In the genomic region with DNA sequence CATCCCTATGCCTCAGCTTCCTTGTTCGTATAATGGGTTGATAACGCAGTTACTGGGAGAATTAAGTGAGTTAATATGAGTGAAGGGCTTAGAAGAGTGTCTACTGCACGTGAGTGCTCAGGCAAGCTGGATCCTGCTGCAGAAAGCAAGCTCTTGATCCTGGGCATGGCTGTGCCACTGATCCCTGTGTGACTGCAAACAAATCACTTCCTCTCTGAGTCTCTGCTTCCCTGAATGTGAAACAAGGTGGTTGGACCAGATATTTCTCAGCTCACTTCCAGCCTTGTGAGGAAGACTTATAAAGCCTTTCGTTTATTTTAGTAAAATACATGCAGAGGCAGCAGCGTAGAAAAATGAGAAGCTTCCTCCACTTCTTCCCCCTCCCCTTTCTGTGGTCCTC, we compare ENCODE assay signal across 1 cellular context.
TF ChIP-seq lines count a peak whose summit lies in the region.

No MANE protein-coding gene starts in this region.

TF ChIP-seq in endothelial cell of umbilical vein, 7 proteins besides CTCF, POLR2A, EP300 and RAD21:
- TF ChIP-seq POLR2AphosphoS5 (IDR thresholded peaks at IDR 0.05; ENCODE audit: insufficient read depth, low read depth, low read length): no peak
- TF ChIP-seq, protein P1, sequence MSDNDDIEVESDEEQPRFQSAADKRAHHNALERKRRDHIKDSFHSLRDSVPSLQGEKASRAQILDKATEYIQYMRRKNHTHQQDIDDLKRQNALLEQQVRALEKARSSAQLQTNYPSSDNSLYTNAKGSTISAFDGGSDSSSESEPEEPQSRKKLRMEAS (IDR thresholded peaks at IDR 0.05; ENCODE audit: insufficient read depth, insufficient read length): no peak
- TF ChIP-seq EZH2 (IDR thresholded peaks at IDR 0.05; ENCODE audit: borderline replicate concordance, low read depth, low read length, severe bottlenecking): no peak
- no peak for TF ChIP-seq MYC (IDR thresholded peaks at IDR 0.05; ENCODE audit: low read depth, low read length)
- TF ChIP-seq JUN (IDR thresholded peaks at IDR 0.05; ENCODE audit: borderline replicate concordance, insufficient read depth, insufficient read length, low read depth): no peak
- TF ChIP-seq GATA2 (IDR thresholded peaks at IDR 0.05; ENCODE audit: insufficient read depth, insufficient read length, low read depth, low read length): no peak
- no peak for TF ChIP-seq FOS (IDR thresholded peaks at IDR 0.05; ENCODE audit: borderline replicate concordance, insufficient read depth, low read length)
TF ChIP-seq in endothelial cell of umbilical vein: peak in this region for 0.
